ENCODE assay signal across 13 cellular contexts in genomic region chr17:62562656-62563055, GRCh38.
DNase-seq lines count a peak whose midpoint lies in the region; TF ChIP-seq lines count a peak whose summit lies in the region.
"Had no signal": no experiment of that assay in that cellular context is flagged by ENCODE, and none has a peak within 500 bp of the region (broad histone marks: within the 10 kb centered on the region; RNA-seq: fewer than 3 reads in every experiment).

No MANE protein-coding gene starts in this region.

- H3K27ac ChIP-seq in epithelial cell of prostate (peak overlapping the region; percentile 97), transverse colon (no peak overlapping the region)
- H3K27ac ChIP-seq: KMS-11, parathyroid adenoma had no signal

- H3K4me1 ChIP-seq in transverse colon = peaks cover 0 to 18% (median 5%) of the 10 kb centered on the region in 4 donors
- H3K4me1 ChIP-seq: parathyroid adenoma had no signal

- DNase-seq in SHP77 (lab: John Stamatoyannopoulos, UW) (peak; percentile 29 to 57), SHP77 treated with DMSO at 0.1 percent for 48 hours (lab: John Stamatoyannopoulos, UW) (no peak), NCI-H774 (lab: John Stamatoyannopoulos, UW) (peak; percentile 13), epithelial cell of prostate (ENCODE audit: low read depth, low spot score) (no peak), transverse colon (peak; percentile 13), epidermal melanocyte (ENCODE audit: insufficient read length, low spot score) (no peak), cerebellar cortex (ENCODE audit: low spot score) (no peak)
- no peak for DNase-seq in activated CD4-positive, alpha-beta memory T cell treated with anti-CD3 and anti-CD28 coated beads for 36 hours
- DNase-seq: activated CD4-positive, alpha-beta T cell treated with anti-CD3 and anti-CD28 coated beads, Interleukin-2, amount 10 ng/mL, durations not matched to agents 24 days and 14 days; activated gamma-delta T cell treated with Interleukin-2 at 50 U/mL for 16 hours; GF-D8 had no signal

- no peaks in the 10 kb centered on the region for H3K27me3 Mint-ChIP-seq in activated CD4-positive, alpha-beta memory T cell treated with anti-CD3 and anti-CD28 coated beads for 36 hours
- H3K27me3 Mint-ChIP-seq: activated CD4-positive, alpha-beta T cell treated with anti-CD3 and anti-CD28 coated beads, Interleukin-2, amount 10 ng/mL, durations not matched to agents 24 days and 14 days had no signal

- peaks cover 32% of the 10 kb centered on the region for H3K4me1 Mint-ChIP-seq in activated CD4-positive, alpha-beta memory T cell treated with anti-CD3 and anti-CD28 coated beads for 36 hours (ENCODE audit: low read depth)

- H3K36me3 ChIP-seq in transverse colon = peaks cover 0 to 21% (median 10%) of the 10 kb centered on the region in 4 donors

- no peak overlapping the region for H3K4me3 Mint-ChIP-seq in activated CD4-positive, alpha-beta memory T cell treated with anti-CD3 and anti-CD28 coated beads for 36 hours
- H3K4me3 Mint-ChIP-seq: activated CD4-positive, alpha-beta T cell treated with anti-CD3 and anti-CD28 coated beads, Interleukin-2, amount 10 ng/mL, durations not matched to agents 24 days and 14 days had no signal

- in situ Hi-C loops in transverse colon (cut with MboI; ENCODE audit: low pct_ligation_motif_present in 1 of 4, low pct_unique_long_range_greater_than_20kb in 1 of 4, low sequenced_read_pairs in 3 of 4) = no loop called here

- TF ChIP-seq POLR2A in transverse colon (IDR thresholded peaks at IDR 0.05) = no peak

- WGBS in transverse colon (ENCODE audit: low coverage in 1 of 2), 2 donors = 0 to 45% methylated on average over 1 of the region's 1 CpG

- H3K4me3 ChIP-seq in transverse colon = no peak overlapping the region

- no peak overlapping the region for H3K27ac Mint-ChIP-seq in activated CD4-positive, alpha-beta memory T cell treated with anti-CD3 and anti-CD28 coated beads for 36 hours
- H3K27ac Mint-ChIP-seq: activated CD4-positive, alpha-beta T cell treated with anti-CD3 and anti-CD28 coated beads, Interleukin-2, amount 10 ng/mL, durations not matched to agents 24 days and 14 days had no signal

- CTCF ChIA-PET in activated CD4-positive, alpha-beta memory T cell treated with anti-CD3 and anti-CD28 coated beads for 36 hours (lab: Charles Lee) = no interaction called here

- TF ChIP-seq CTCF in transverse colon (IDR thresholded peaks at IDR 0.05) = no peak

- no peak for TF ChIP-seq EP300 in transverse colon (IDR thresholded peaks at IDR 0.05; ENCODE audit: low read depth)

- intact Hi-C loops in transverse colon (cut with DNase I; ENCODE audit: low total_unique reads) = no loop called here
- intact Hi-C loops in activated CD4-positive, alpha-beta memory T cell treated with anti-CD3 and anti-CD28 coated beads for 36 hours (cut with micrococcal nuclease) = no loop called here

- H3K27me3 ChIP-seq in transverse colon = no peaks in the 10 kb centered on the region

- peaks cover 7% of the 10 kb centered on the region for H3K9me3 Mint-ChIP-seq in activated CD4-positive, alpha-beta memory T cell treated with anti-CD3 and anti-CD28 coated beads for 36 hours

- POLR2A ChIA-PET in activated CD4-positive, alpha-beta memory T cell treated with anti-CD3 and anti-CD28 coated beads for 36 hours (lab: Charles Lee) = no interaction called here

- H3K9me3 ChIP-seq in transverse colon = no peaks in the 10 kb centered on the region

- H3K36me3 Mint-ChIP-seq in activated CD4-positive, alpha-beta memory T cell treated with anti-CD3 and anti-CD28 coated beads for 36 hours = peaks cover 49% of the 10 kb centered on the region

Comparison
In these comparisons a context has a peak if more than half of its experiments do, and no peak if none do; other contexts are left out.
1. DNase-seq: peak in SHP77 (2 of 2), NCI-H774 (single experiment) and transverse colon (single experiment); none in SHP77 treated with DMSO at 0.1 percent for 48 hours (single experiment), epithelial cell of prostate (single experiment), epidermal melanocyte (single experiment), cerebellar cortex (single experiment) and activated CD4-positive, alpha-beta memory T cell treated with anti-CD3 and anti-CD28 coated beads for 36 hours (single experiment).